In genomic region chr4:145781306-145781705, GRCh38 we compare ENCODE assay signal across 13 cellular contexts.
"Had no signal": no experiment of that assay in that cellular context is flagged by ENCODE, and none has a peak within 500 bp of the region (broad histone marks: within the 10 kb centered on the region; RNA-seq: fewer than 3 reads in every experiment).

No MANE protein-coding gene starts in this region.

- H3K4me3 ChIP-seq: left lung, neural progenitor cell, right lobe of liver, smooth muscle cell had no signal

- H3K4me3 Mint-ChIP-seq: activated B cell treated with CpG ODN at 0.5 μM for 24 hours; activated naive CD8-positive, alpha-beta T cell treated with anti-CD3 and anti-CD28 coated beads, Interleukin-2, amount 10 ng/mL, durations not matched to agents 7 days and 5 days; naive B cell; neural progenitor cell had no signal

- ATAC-seq: esophagus mucosa, left lung, right lobe of liver had no signal

- H3K4me1 Mint-ChIP-seq: activated B cell treated with CpG ODN at 0.5 μM for 24 hours, naive B cell had no signal

- H3K9me3 ChIP-seq: right lobe of liver had no signal

- H3K27me3 Mint-ChIP-seq: activated B cell treated with CpG ODN at 0.5 μM for 24 hours; activated naive CD8-positive, alpha-beta T cell treated with anti-CD3 and anti-CD28 coated beads, Interleukin-2, amount 10 ng/mL, durations not matched to agents 7 days and 5 days; naive B cell had no signal

- H3K27me3 ChIP-seq: left lung, neural progenitor cell, right lobe of liver had no signal

- H3K36me3 ChIP-seq: left lung, neural progenitor cell, right lobe of liver had no signal

- DNase-seq: activated B cell treated with CpG ODN at 0.5 μM for 24 hours; activated CD4-positive, alpha-beta T cell treated with anti-CD3 and anti-CD28 coated beads for 48 hours; activated gamma-delta T cell; activated naive CD8-positive, alpha-beta T cell treated with anti-CD3 and anti-CD28 coated beads, Interleukin-2, amount 10 ng/mL, durations not matched to agents 7 days and 5 days; activated T-cell treated with anti-CD3 and anti-CD28 coated beads, Interleukin-2, amount 50 U/mL, for 1 hour; aorta; naive B cell; right lobe of liver; T-helper 2 cell had no signal

- H3K27ac Mint-ChIP-seq: activated B cell treated with CpG ODN at 0.5 μM for 24 hours; activated naive CD8-positive, alpha-beta T cell treated with anti-CD3 and anti-CD28 coated beads, Interleukin-2, amount 10 ng/mL, durations not matched to agents 7 days and 5 days had no signal

- H3K4me1 ChIP-seq: left lung, neural progenitor cell had no signal
